ENCODE assay signal across 8 cellular contexts in the genomic region with DNA sequence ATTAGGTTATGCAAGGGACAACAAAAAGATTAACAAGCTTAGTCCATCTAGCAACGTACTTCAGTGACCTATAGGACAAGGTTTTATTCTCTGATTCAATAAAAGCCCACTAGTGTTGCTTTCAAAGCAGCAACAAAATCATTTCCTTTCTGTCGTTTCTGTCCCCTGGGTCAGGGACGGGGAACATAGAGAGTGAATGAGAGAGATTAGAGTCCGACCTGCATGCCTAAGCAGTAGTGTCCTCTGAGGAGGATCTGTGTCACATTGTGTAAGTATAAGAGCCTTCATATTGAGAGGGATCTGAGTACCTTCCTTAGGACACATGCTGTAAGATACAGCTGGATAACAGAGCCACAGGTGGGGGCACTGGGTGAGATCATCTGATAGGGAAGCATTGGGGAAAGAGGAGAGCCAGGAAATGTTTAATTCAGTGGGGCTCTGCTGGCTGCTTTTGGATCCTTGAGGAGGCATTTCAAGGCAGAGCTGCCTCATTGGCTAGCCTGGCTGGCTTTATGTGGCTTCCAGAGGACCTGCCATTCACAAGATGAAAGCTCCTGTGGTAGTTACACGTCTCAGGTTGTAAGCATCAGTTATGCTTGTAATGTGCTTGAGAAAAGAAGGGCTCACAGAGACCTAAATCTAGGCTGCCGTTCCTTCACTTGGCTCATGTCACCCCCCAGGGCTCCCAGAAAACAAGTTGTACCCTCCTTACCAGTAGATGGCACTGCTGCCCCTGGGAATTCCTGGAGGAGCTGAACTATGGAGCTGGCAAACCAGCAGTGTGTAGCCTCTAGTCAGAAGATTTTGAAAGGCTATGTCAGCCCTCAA. TPM values are rescaled to one million over a fixed set of nuclear protein-coding genes. Genes with fewer than 3 reads are reported as not detected.
DNase-seq lines count a peak whose midpoint lies in the region; ATAC-seq and TF ChIP-seq lines count a peak whose summit lies in the region.

No MANE protein-coding gene starts in this region.

- peaks cover 3% of the 10 kb centered on the region; the same call in 1 of the 2 replicates for H3K27me3 ChIP-seq in SU-DHL-6 (ENCODE audit: low read length)
- peaks cover 12% of the 10 kb centered on the region for H3K27me3 ChIP-seq in neural cell (ENCODE audit: insufficient read depth, low read depth, low read length)

- TF ChIP-seq EP300 in neural cell (conservative IDR thresholded peaks at IDR 0.05; ENCODE audit: poor library complexity, severe bottlenecking), result no peak

- ATAC-seq in GM19438 (IDR thresholded peaks at IDR 0.05; ENCODE audit: low read depth, unreplicated experiment) (peak; percentile 79), GM18519 (IDR thresholded peaks at IDR 0.05; ENCODE audit: low FRiP score, unreplicated experiment) (no peak)

- H3K27ac ChIP-seq in SU-DHL-6 (ENCODE audit: low read depth, low read length) (no peak overlapping the region), neural cell (ENCODE audit: low read length) (no peak overlapping the region)

- H3K9ac ChIP-seq in SU-DHL-6 (ENCODE audit: low read length) (no peak overlapping the region), neural cell (ENCODE audit: low read length) (no peak overlapping the region)

- H3K9me3 ChIP-seq in SU-DHL-6 (ENCODE audit: insufficient read depth, low read length) (no peaks in the 10 kb centered on the region), neural cell (ENCODE audit: low read length) (no peaks in the 10 kb centered on the region)

- H3K9me2 ChIP-seq in SU-DHL-6 (replicated peaks; ENCODE audit: insufficient read depth, low read length), result no peaks in the 10 kb centered on the region
- H3K9me2 ChIP-seq in neural cell (ENCODE audit: insufficient read depth, low read length), result no peaks in the 10 kb centered on the region

- no peaks in the 10 kb centered on the region for H3F3A ChIP-seq in SU-DHL-6 (ENCODE audit: insufficient read depth)
- no peaks in the 10 kb centered on the region for H3F3A ChIP-seq in neural cell (ENCODE audit: insufficient read depth, low read length, poor library complexity, severe bottlenecking)

- H3K36me3 ChIP-seq in SU-DHL-6 (ENCODE audit: low read length), result no peaks in the 10 kb centered on the region
- H3K36me3 ChIP-seq in neural cell (ENCODE audit: insufficient read depth, low read length), result no peaks in the 10 kb centered on the region

- no peak overlapping the region for H3K4me3 ChIP-seq in SU-DHL-6 (ENCODE audit: insufficient read depth, low read length, poor library complexity, severe bottlenecking)
- peak overlapping the region; percentile 42 for H3K4me3 ChIP-seq in neural cell (ENCODE audit: low read length)

- H3K4me2 ChIP-seq in SU-DHL-6 (ENCODE audit: low read depth, low read length, poor library complexity, severe bottlenecking), result no peak overlapping the region
- peak overlapping the region; percentile 3 for H3K4me2 ChIP-seq in neural cell (ENCODE audit: low read length)

- H3K79me2 ChIP-seq in SU-DHL-6 (ENCODE audit: insufficient read depth, low read length), result no peaks in the 10 kb centered on the region
- H3K79me2 ChIP-seq in neural cell (replicated peaks; ENCODE audit: insufficient read depth, low read length), result no peaks in the 10 kb centered on the region

- H2AFZ ChIP-seq in SU-DHL-6 (ENCODE audit: low read depth, low read length, severe bottlenecking), result no peak overlapping the region
- H2AFZ ChIP-seq in neural cell (ENCODE audit: low read depth, low read length), result no peak overlapping the region

- TF ChIP-seq CTCF in SU-DHL-6 (IDR thresholded peaks at IDR 0.05; ENCODE audit: insufficient read depth, low read length, poor library complexity, severe bottlenecking) (peak; percentile 26), neural cell (IDR thresholded peaks at IDR 0.05; ENCODE audit: poor library complexity, severe bottlenecking) (peak; percentile 94)

- H4K20me1 ChIP-seq in SU-DHL-6 (ENCODE audit: low read depth, low read length) (no peaks in the 10 kb centered on the region), neural cell (ENCODE audit: insufficient read depth) (no peaks in the 10 kb centered on the region)

- peak; percentile 97 for TF ChIP-seq RAD21 in neural cell (conservative IDR thresholded peaks at IDR 0.05)

- DNase-seq in COR-L47 (lab: John Stamatoyannopoulos, UW), result peak; percentile 88
- DNase-seq in NCI-H128 (lab: John Stamatoyannopoulos, UW; ENCODE audit: unreplicated experiment), result peak; percentile 92
- peak; percentile 47 for DNase-seq in fibroblast of gingiva (ENCODE audit: low read depth)
- no peak for DNase-seq in activated effector memory CD4-positive, alpha-beta T cell treated with anti-CD3 and anti-CD28 coated beads, Interleukin-2, amount 50 U/mL, for 16 hours

TF ChIP-seq in neural cell, 6 proteins besides CTCF, POLR2A, EP300 and RAD21:
- TF ChIP-seq SMC3 (conservative IDR thresholded peaks at IDR 0.05; ENCODE audit: poor library complexity) (peak; percentile 97), MXI1 (conservative IDR thresholded peaks at IDR 0.05; ENCODE audit: poor library complexity, severe bottlenecking) (no peak)

RNA-seq across cellular contexts. Expression of a gene that starts 2.7 kb away (rescaled TPM):
- 2.1 and 2.9 TPM in 2 replicates for polyA plus RNA-seq in neural cell
- 5.0 and 6.6 TPM in 2 replicates for polyA minus RNA-seq in neural cell
